1 cellular context compared by ENCODE assay signal in genomic region chr15:41930867-41931222, GRCh38.
TF ChIP-seq lines count a peak whose summit lies in the region.

No MANE protein-coding gene starts in this region.

TF ChIP-seq in A549, 52 proteins besides CTCF, POLR2A, EP300 and RAD21 (continued from another document):
- no peak for TF ChIP-seq PBX3 (IDR thresholded peaks at IDR 0.05)
- no peak for TF ChIP-seq NR3C1 (IDR thresholded peaks at IDR 0.05)
- no peak for TF ChIP-seq CHD4 (IDR thresholded peaks at IDR 0.05; ENCODE audit: borderline replicate concordance)
- TF ChIP-seq HES2 (IDR thresholded peaks at IDR 0.05) = no peak
- no peak for TF ChIP-seq NPAS2 (CRISPR knock-in tag; IDR thresholded peaks at IDR 0.05; ENCODE audit: borderline replicate concordance)
- no peak for TF ChIP-seq BCL3 (IDR thresholded peaks at IDR 0.05)
- no peak for TF ChIP-seq MAX (IDR thresholded peaks at IDR 0.05)
- no peak for TF ChIP-seq HOXB13 (CRISPR knock-in tag; IDR thresholded peaks at IDR 0.05; ENCODE audit: low read depth)
- no peak for TF ChIP-seq GATA3 (IDR thresholded peaks at IDR 0.05; ENCODE audit: borderline replicate concordance)
- TF ChIP-seq EHF (CRISPR knock-in tag; IDR thresholded peaks at IDR 0.05) = no peak
- no peak for TF ChIP-seq RFX5 (IDR thresholded peaks at IDR 0.05)
